Comparison of ENCODE assay signal across 19 cellular contexts in genomic region chr12:64532734-64533351, GRCh38.
DNase-seq lines count a peak whose midpoint lies in the region; ATAC-seq and TF ChIP-seq lines count a peak whose summit lies in the region.
"Had no signal": no experiment of that assay in that cellular context is flagged by ENCODE, and none has a peak within 500 bp of the region (broad histone marks: within the 10 kb centered on the region; RNA-seq: fewer than 3 reads in every experiment).

No MANE protein-coding gene starts in this region.

- H3K9me3 ChIP-seq in SJCRH30 (replicated peaks) = no peaks in the 10 kb centered on the region
- H3K9me3 ChIP-seq: SJSA1 had no signal

- H3K27ac ChIP-seq in SJCRH30 = no peak overlapping the region
- H3K27ac ChIP-seq: C4-2B, SJSA1 had no signal

- DNase-seq in LHCN-M2 (ENCODE audit: low read depth) = peak; percentile 81
- peak; percentile 38 to 55 for DNase-seq in SJCRH30
- peak; percentile 83 for DNase-seq in islet precursor cell
- no peak for DNase-seq in omental fat pad (ENCODE audit: low spot score)
- DNase-seq in amniotic stem cell (lab: John Stamatoyannopoulos, UW) = no peak
- DNase-seq in left lobe of liver (ENCODE audit: low spot score) = no peak
- DNase-seq in stimulated activated CD4-positive, alpha-beta T cell treated with anti-CD3 and anti-CD28 coated beads, Interleukin-2, amount 100 ng/mL, for 24 hours = no peak
- DNase-seq in HCEC 1CT = no peak
- DNase-seq: ACHN, AML-193, DND-41, Kasumi-1, NCI-H1105, NCI-H1694 treated with DMSO at 0.1 percent for 48 hours, NCI-H510A treated with DMSO at 0.1 percent for 48 hours, NCI-H774, SW 1271 had no signal

- H3K27me3 ChIP-seq in SJCRH30 = no peaks in the 10 kb centered on the region
- H3K27me3 ChIP-seq: SJSA1 had no signal

- no peaks in the 10 kb centered on the region for H3K36me3 ChIP-seq in SJCRH30
- H3K36me3 ChIP-seq: SJSA1 had no signal

- H3K4me1 ChIP-seq in SJCRH30 = peaks cover 22% of the 10 kb centered on the region
- H3K4me1 ChIP-seq: SJSA1 had no signal

- TF ChIP-seq CTCF in omental fat pad (IDR thresholded peaks at IDR 0.05) = no peak

- no peak overlapping the region for H3K4me3 ChIP-seq in SJCRH30
- H3K4me3 ChIP-seq: SJSA1 had no signal

- ATAC-seq in omental fat pad (ENCODE audit: low FRiP score) = peak; percentile 23
- ATAC-seq in left lobe of liver = no peak

Comparison
In these comparisons a context has a peak if more than half of its experiments do, and no peak if none do; other contexts are left out.
1. DNase-seq: peak in LHCN-M2 (single experiment), SJCRH30 (2 of 2) and islet precursor cell (single experiment); none in omental fat pad (single experiment), amniotic stem cell (single experiment), left lobe of liver (single experiment), stimulated activated CD4-positive, alpha-beta T cell treated with anti-CD3 and anti-CD28 coated beads, Interleukin-2, amount 100 ng/mL, for 24 hours (0 of 2) and HCEC 1CT (single experiment).